17 cellular contexts compared by ENCODE assay signal in the genomic region with DNA sequence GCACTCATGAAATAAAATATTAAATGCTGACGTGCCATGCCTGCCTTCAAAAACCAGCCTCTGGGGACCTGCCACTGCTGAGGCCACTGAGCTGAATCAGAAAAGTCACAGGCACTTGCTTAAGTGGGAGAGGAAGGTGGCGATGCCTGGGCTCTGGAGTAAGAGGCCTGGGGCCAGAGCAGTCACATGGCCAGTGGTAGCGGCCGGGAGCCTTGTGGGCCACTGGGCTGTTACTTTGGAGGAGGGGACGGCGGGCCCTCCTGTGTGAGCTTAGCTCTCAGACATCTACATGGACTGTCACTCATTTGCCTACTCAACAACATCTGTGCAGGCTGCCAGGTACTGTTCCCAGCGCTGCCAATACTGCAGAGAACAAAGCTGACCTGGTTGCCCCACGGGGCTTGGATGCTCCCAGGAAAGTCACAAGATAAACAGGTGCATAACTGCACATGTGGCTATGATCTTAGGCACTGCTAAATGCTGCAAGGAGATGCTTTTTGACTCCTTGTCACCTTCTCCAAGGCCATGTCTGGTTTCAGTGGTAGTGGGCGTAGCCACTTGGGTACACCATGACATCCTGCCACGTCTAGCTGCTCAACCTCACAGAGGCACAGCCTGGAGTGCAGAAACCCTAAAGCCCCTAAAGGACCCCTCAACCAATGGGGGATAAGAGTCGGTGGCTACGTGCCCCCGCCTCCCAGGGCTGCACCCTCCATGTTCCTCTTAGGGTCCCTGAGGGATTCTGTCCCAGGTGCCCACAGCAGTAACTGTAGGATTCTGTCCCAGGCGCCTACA. TPM values are rescaled to one million over a fixed set of nuclear protein-coding genes. Genes with fewer than 3 reads are reported as not detected.
DNase-seq lines count a peak whose midpoint lies in the region; ATAC-seq and TF ChIP-seq lines count a peak whose summit lies in the region.
"Had no signal": no experiment of that assay in that cellular context is flagged by ENCODE, and none has a peak within 500 bp of the region (broad histone marks: within the 10 kb centered on the region; RNA-seq: fewer than 3 reads in every experiment).

No MANE protein-coding gene starts in this region.

- H2AFZ ChIP-seq in hepatocyte: no peak overlapping the region
- H2AFZ ChIP-seq: parathyroid adenoma had no signal

- H3K9ac ChIP-seq in BLaER1 treated with 17β-estradiol and CSF1 and Interleukin-3, amounts not matched to agents 10 nM and 100 nM: peak overlapping the region; percentile 5 to 65 (median 28); a peak in 14 of 22 replicates
- H3K9ac ChIP-seq: parathyroid adenoma had no signal

- H3K4me3 Mint-ChIP-seq in IgD-negative memory B cell: peak overlapping the region; percentile 34 to 88 (median 82)
- H3K4me3 Mint-ChIP-seq in activated T-helper 2 cell treated with anti-CD3 and anti-CD28 coated beads, Interferon-gamma antibody, Interleukin-2, Interleukin-4, amounts not matched to agents 10 μg/mL and 5 μg/mL and 100 μg/mL, durations not matched to agents 14 hours and 24 hours and 36 hours (ENCODE audit: low read depth): peak overlapping the region; percentile 51
- H3K4me3 Mint-ChIP-seq in natural killer cell treated with Interleukin-12 subunit alpha and Interleukin-12 subunit beta and Interleukin-15 and Interleukin-18, amount 100 ng/mL, for 72 hours: peak overlapping the region; percentile 66

- peak overlapping the region; percentile 79 to 98 (median 97) for H3K27ac Mint-ChIP-seq in IgD-negative memory B cell
- H3K27ac Mint-ChIP-seq in activated T-helper 2 cell treated with anti-CD3 and anti-CD28 coated beads, Interferon-gamma antibody, Interleukin-2, Interleukin-4, amounts not matched to agents 10 μg/mL and 5 μg/mL and 100 μg/mL, durations not matched to agents 14 hours and 24 hours and 36 hours: peak overlapping the region; percentile 86
- H3K27ac Mint-ChIP-seq in natural killer cell treated with Interleukin-12 subunit alpha and Interleukin-12 subunit beta and Interleukin-15 and Interleukin-18, amount 100 ng/mL, for 72 hours: peak overlapping the region; percentile 1 to 64

- peaks cover 0 to 43% (median 15%) of the 10 kb centered on the region in 11 experiments; a peak in 17 of 22 replicates for H3K9me3 ChIP-seq in BLaER1 treated with 17β-estradiol and CSF1 and Interleukin-3, amounts not matched to agents 10 nM and 100 nM (replicated peaks in 1 of 11)
- H3K9me3 ChIP-seq in hepatocyte (ENCODE audit: low read depth) (no peaks in the 10 kb centered on the region), adrenal gland (replicated peaks in 1 of 3) (no peaks in the 10 kb centered on the region)
- H3K9me3 ChIP-seq: BE2C had no signal

- no peak for TF ChIP-seq POLR2A in adrenal gland (IDR thresholded peaks at IDR 0.05)

- H3K9me2 ChIP-seq in hepatocyte (replicated peaks; ENCODE audit: insufficient read depth): no peaks in the 10 kb centered on the region

- H3K36me3 Mint-ChIP-seq in IgD-negative memory B cell: peaks cover 24% of the 10 kb centered on the region
- H3K36me3 Mint-ChIP-seq in activated T-helper 2 cell treated with anti-CD3 and anti-CD28 coated beads, Interferon-gamma antibody, Interleukin-2, Interleukin-4, amounts not matched to agents 10 μg/mL and 5 μg/mL and 100 μg/mL, durations not matched to agents 14 hours and 24 hours and 36 hours (ENCODE audit: low read depth): peaks cover 81% of the 10 kb centered on the region
- H3K36me3 Mint-ChIP-seq in natural killer cell treated with Interleukin-12 subunit alpha and Interleukin-12 subunit beta and Interleukin-15 and Interleukin-18, amount 100 ng/mL, for 72 hours: peaks cover 5% of the 10 kb centered on the region

- H3K9me3 Mint-ChIP-seq in IgD-negative memory B cell: peaks cover 0 to 11% (median 1%) of the 10 kb centered on the region in 3 donors
- H3K9me3 Mint-ChIP-seq in activated T-helper 2 cell treated with anti-CD3 and anti-CD28 coated beads, Interferon-gamma antibody, Interleukin-2, Interleukin-4, amounts not matched to agents 10 μg/mL and 5 μg/mL and 100 μg/mL, durations not matched to agents 14 hours and 24 hours and 36 hours: peaks cover 11% of the 10 kb centered on the region
- H3K9me3 Mint-ChIP-seq in natural killer cell treated with Interleukin-12 subunit alpha and Interleukin-12 subunit beta and Interleukin-15 and Interleukin-18, amount 100 ng/mL, for 72 hours: no peaks in the 10 kb centered on the region

- TF ChIP-seq CTCF in hepatocyte (IDR thresholded peaks at IDR 0.05; ENCODE audit: poor library complexity) (no peak), adrenal gland (IDR thresholded peaks at IDR 0.05) (no peak)

- peak overlapping the region in 5 of 10 experiments; percentile 18 to 51 (median 33); a peak in 8 of 20 replicates for H3K4me3 ChIP-seq in BLaER1 treated with 17β-estradiol and CSF1 and Interleukin-3, amounts not matched to agents 10 nM and 100 nM
- H3K4me3 ChIP-seq in hepatocyte: no peak overlapping the region
- H3K4me3 ChIP-seq in adrenal gland: no peak overlapping the region
- H3K4me3 ChIP-seq: lower lobe of right lung had no signal

- peaks cover 42% of the 10 kb centered on the region for H3K79me2 ChIP-seq in hepatocyte
- H3K79me2 ChIP-seq: parathyroid adenoma had no signal

- peaks cover 91 to 97% (median 96%) of the 10 kb centered on the region in 10 experiments for H3K4me1 ChIP-seq in BLaER1 treated with 17β-estradiol and CSF1 and Interleukin-3, amounts not matched to agents 10 nM and 100 nM
- peaks cover 10% of the 10 kb centered on the region for H3K4me1 ChIP-seq in hepatocyte (ENCODE audit: insufficient read depth)
- peaks cover 0 to 30% of the 10 kb centered on the region in 2 donors for H3K4me1 ChIP-seq in adrenal gland (replicated peaks in 1 of 2)

- peaks cover 46 to 83% (median 79%) of the 10 kb centered on the region in 3 donors for H3K4me1 Mint-ChIP-seq in IgD-negative memory B cell
- peaks cover 88% of the 10 kb centered on the region for H3K4me1 Mint-ChIP-seq in activated T-helper 2 cell treated with anti-CD3 and anti-CD28 coated beads, Interferon-gamma antibody, Interleukin-2, Interleukin-4, amounts not matched to agents 10 μg/mL and 5 μg/mL and 100 μg/mL, durations not matched to agents 14 hours and 24 hours and 36 hours (ENCODE audit: low read depth)
- H3K4me1 Mint-ChIP-seq in natural killer cell treated with Interleukin-12 subunit alpha and Interleukin-12 subunit beta and Interleukin-15 and Interleukin-18, amount 100 ng/mL, for 72 hours (ENCODE audit: low read depth in 2 of 2): peaks cover 30 to 56% of the 10 kb centered on the region in 2 donors

- DNase-seq in activated T-helper 2 cell treated with anti-CD3 and anti-CD28 coated beads, Interferon-gamma antibody, Interleukin-2, Interleukin-4, amounts not matched to agents 10 μg/mL and 5 μg/mL and 100 μg/mL, durations not matched to agents 14 hours and 24 hours and 36 hours (ENCODE audit: low spot score): peak; percentile 46
- DNase-seq in natural killer cell treated with Interleukin-12 subunit alpha and Interleukin-12 subunit beta and Interleukin-15 and Interleukin-18, amount 100 ng/mL, for 72 hours (ENCODE audit: low spot score): no peak
- DNase-seq in hepatocyte (ENCODE audit: low spot score): no peak
- DNase-seq in activated gamma-delta T cell treated with Interleukin-2 at 50 U/mL for 16 hours: no peak
- no peak for DNase-seq in adrenal gland
- DNase-seq: BE2C, GDM1, lower lobe of right lung, NCI-H1092 treated with DMSO at 0.1 percent for 48 hours, NCI-H526, Right ventricle myocardium superior, WERI-Rb-1 had no signal

- H3K27me3 ChIP-seq in BLaER1 treated with 17β-estradiol and CSF1 and Interleukin-3, amounts not matched to agents 10 nM and 100 nM: no peaks in the 10 kb centered on the region
- no peaks in the 10 kb centered on the region for H3K27me3 ChIP-seq in hepatocyte
- H3K27me3 ChIP-seq in adrenal gland: no peaks in the 10 kb centered on the region
- H3K27me3 ChIP-seq: BE2C had no signal

- peak overlapping the region in 10 of 11 experiments; percentile 39 to 94 (median 72); a peak in 19 of 22 replicates for H3K27ac ChIP-seq in BLaER1 treated with 17β-estradiol and CSF1 and Interleukin-3, amounts not matched to agents 10 nM and 100 nM
- no peak overlapping the region for H3K27ac ChIP-seq in hepatocyte
- H3K27ac ChIP-seq in adrenal gland: no peak overlapping the region
- H3K27ac ChIP-seq: parathyroid adenoma, WERI-Rb-1 had no signal

- H3K27me3 Mint-ChIP-seq in IgD-negative memory B cell: no peaks in the 10 kb centered on the region
- H3K27me3 Mint-ChIP-seq in activated T-helper 2 cell treated with anti-CD3 and anti-CD28 coated beads, Interferon-gamma antibody, Interleukin-2, Interleukin-4, amounts not matched to agents 10 μg/mL and 5 μg/mL and 100 μg/mL, durations not matched to agents 14 hours and 24 hours and 36 hours (ENCODE audit: low read depth): no peaks in the 10 kb centered on the region
- peaks cover 0 to 15% of the 10 kb centered on the region in 2 donors for H3K27me3 Mint-ChIP-seq in natural killer cell treated with Interleukin-12 subunit alpha and Interleukin-12 subunit beta and Interleukin-15 and Interleukin-18, amount 100 ng/mL, for 72 hours

- peak; percentile 19 to 51 for ATAC-seq in natural killer cell treated with Interleukin-12 subunit alpha and Interleukin-12 subunit beta and Interleukin-15 and Interleukin-18, amount 100 ng/mL, for 72 hours
- no peak for ATAC-seq in HG02970 (IDR thresholded peaks at IDR 0.05; ENCODE audit: low FRiP score, unreplicated experiment)
- ATAC-seq: esophagus mucosa, lower lobe of right lung had no signal

- WGBS in hepatocyte (ENCODE audit: low lambda C conversion rate, missing lambda C conversion rate): 93% methylated on average over 14 of the region's 14 CpGs
- 84 to 92% (median 86%) methylated on average over 5 to 14 of the region's 14 CpGs for WGBS in adrenal gland, 4 donors

- peaks cover 0 to 67% (median 45%) of the 10 kb centered on the region in 11 experiments; a peak in 18 of 22 replicates for H3K36me3 ChIP-seq in BLaER1 treated with 17β-estradiol and CSF1 and Interleukin-3, amounts not matched to agents 10 nM and 100 nM
- no peaks in the 10 kb centered on the region for H3K36me3 ChIP-seq in hepatocyte (replicated peaks; ENCODE audit: insufficient read depth, low read depth)
- no peaks in the 10 kb centered on the region for H3K36me3 ChIP-seq in adrenal gland (replicated peaks in 1 of 2)
- H3K36me3 ChIP-seq: BE2C, lower lobe of right lung, WERI-Rb-1 had no signal

- intact Hi-C loops in activated T-helper 2 cell treated with anti-CD3 and anti-CD28 coated beads, Interferon-gamma antibody, Interleukin-2, Interleukin-4, amounts not matched to agents 10 μg/mL and 5 μg/mL and 100 μg/mL, durations not matched to agents 14 hours and 24 hours and 36 hours (cut with micrococcal nuclease): no loop called here
- intact Hi-C loops in adrenal gland (cut with DNase I): no loop called here

- peak overlapping the region; percentile 77 to 99 (median 94) for H3K4me2 ChIP-seq in BLaER1 treated with 17β-estradiol and CSF1 and Interleukin-3, amounts not matched to agents 10 nM and 100 nM
- H3K4me2 ChIP-seq in hepatocyte: no peak overlapping the region

- H4K20me1 ChIP-seq in BLaER1 treated with 17β-estradiol and CSF1 and Interleukin-3, amounts not matched to agents 10 nM and 100 nM: peaks cover 3 to 75% (median 57%) of the 10 kb centered on the region in 11 experiments; a peak in 20 of 22 replicates
- H4K20me1 ChIP-seq in hepatocyte (ENCODE audit: insufficient read depth, poor library complexity, severe bottlenecking): no peaks in the 10 kb centered on the region

RNA-seq across cellular contexts. Expression of a gene that starts 11.6 kb away (rescaled TPM):
- polyA plus RNA-seq in IgD-negative memory B cell (725 TPM), hepatocyte (101 and 104 TPM in 2 replicates), adrenal gland (10 to 100 TPM; 45.4 to 54.5 (median 53.0) TPM)
- total RNA-seq in activated T-helper 2 cell treated with anti-CD3 and anti-CD28 coated beads, Interferon-gamma antibody, Interleukin-2, Interleukin-4, amounts not matched to agents 10 μg/mL and 5 μg/mL and 100 μg/mL, durations not matched to agents 14 hours and 24 hours and 36 hours: 478 and 483 TPM in 2 replicates
- 100 to 1,000 TPM; 128 to 154 TPM for total RNA-seq in natural killer cell treated with Interleukin-12 subunit alpha and Interleukin-12 subunit beta and Interleukin-15 and Interleukin-18, amount 100 ng/mL, for 72 hours
- total RNA-seq in hepatocyte (30.1 and 32.8 TPM in 2 replicates), adrenal gland (10 to 100 TPM; 30.0 to 93.8 (median 61.8) TPM)

RNA-seq across cellular contexts. Expression of a gene that starts 42.0 kb away (rescaled TPM):
- polyA plus RNA-seq in IgD-negative memory B cell (34.1 TPM), hepatocyte (24.4 and 29.9 TPM in 2 replicates), adrenal gland (10 to 100 TPM; 10.7 to 25.2 (median 22.8) TPM)
- 57.7 and 59.6 TPM in 2 replicates for total RNA-seq in activated T-helper 2 cell treated with anti-CD3 and anti-CD28 coated beads, Interferon-gamma antibody, Interleukin-2, Interleukin-4, amounts not matched to agents 10 μg/mL and 5 μg/mL and 100 μg/mL, durations not matched to agents 14 hours and 24 hours and 36 hours
- total RNA-seq in natural killer cell treated with Interleukin-12 subunit alpha and Interleukin-12 subunit beta and Interleukin-15 and Interleukin-18, amount 100 ng/mL, for 72 hours: 10 to 100 TPM; 35.9 to 48.6 TPM
- total RNA-seq in hepatocyte (45.0 and 50.5 TPM in 2 replicates), adrenal gland (10 to 100 TPM; 35.5 to 81.6 (median 60.4) TPM)

Comparison
In these comparisons a context has a peak if more than half of its experiments do, and no peak if none do; other contexts are left out.
1. H3K27ac ChIP-seq: peak in BLaER1 treated with 17β-estradiol and CSF1 and Interleukin-3, amounts not matched to agents 10 nM and 100 nM (10 of 11); none in hepatocyte (single experiment) and adrenal gland (0 of 5).
2. H3K27ac Mint-ChIP-seq: peak in every context shown above with its lines; median percentile 97 in IgD-negative memory B cell; 86 in activated T-helper 2 cell treated with anti-CD3 and anti-CD28 coated beads, Interferon-gamma antibody, Interleukin-2, Interleukin-4, amounts not matched to agents 10 μg/mL and 5 μg/mL and 100 μg/mL, durations not matched to agents 14 hours and 24 hours and 36 hours; 32 in natural killer cell treated with Interleukin-12 subunit alpha and Interleukin-12 subunit beta and Interleukin-15 and Interleukin-18, amount 100 ng/mL, for 72 hours.
3. Peak in every context shown above with its lines, with median percentiles within 50 percentile points of each other: H3K4me3 Mint-ChIP-seq.